Comparison of ENCODE assay signal across 29 cellular contexts in the genomic region with DNA sequence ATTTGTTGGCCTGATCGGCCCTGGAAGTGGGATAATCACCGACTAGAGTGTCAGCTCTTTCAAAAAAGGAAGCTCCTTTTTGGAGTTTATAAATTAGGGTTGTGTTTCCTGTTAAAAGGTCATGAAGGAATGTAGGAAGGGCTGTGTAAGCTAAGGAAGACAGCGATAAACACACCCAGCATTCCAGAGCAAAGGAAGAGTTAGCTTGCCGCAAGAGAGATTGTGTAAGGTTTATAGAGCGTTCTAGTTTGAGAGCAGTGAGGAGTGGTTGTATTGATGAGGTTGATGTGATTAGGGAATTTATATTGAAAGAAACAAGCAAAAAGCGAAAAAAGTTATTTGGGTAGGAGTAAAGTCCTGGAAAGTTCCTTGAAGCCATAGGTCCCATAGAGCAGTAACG.
"Had no signal": no experiment of that assay in that cellular context is flagged by ENCODE, and none has a peak within 500 bp of the region (broad histone marks: within the 10 kb centered on the region; RNA-seq: fewer than 3 reads in every experiment).

No MANE protein-coding gene starts in this region.

- ATAC-seq: activated CD4-positive, alpha-beta T cell treated with anti-CD3 and anti-CD28 coated beads for 36 hours; activated CD8-positive, alpha-beta memory T cell treated with anti-CD3 and anti-CD28 coated beads, Interleukin-2, amount 10 ng/mL, durations not matched to agents 7 days and 5 days; activated CD8-positive, alpha-beta T cell treated with anti-CD3 and anti-CD28 coated beads, Interleukin-2, amount 10 ng/mL, durations not matched to agents 7 days and 5 days; activated naive CD4-positive, alpha-beta T cell treated with anti-CD3 and anti-CD28 coated beads, Interleukin-2, amount 50 U/mL, for 72 hours; activated T-cell treated with anti-CD3 and anti-CD28 coated beads, Interleukin-2, amount 50 U/mL, for 72 hours; esophagus mucosa; foreskin keratinocyte; gastrocnemius medialis; heart left ventricle had no signal

- H3K27me3 ChIP-seq: brain microvascular endothelial cell, dorsolateral prefrontal cortex, gastrocnemius medialis, heart left ventricle had no signal

- H3K9me3 ChIP-seq: gastrocnemius medialis, heart left ventricle had no signal

- DNase-seq: activated CD4-positive, alpha-beta memory T cell treated with anti-CD3 and anti-CD28 coated beads for 36 hours; activated CD4-positive, alpha-beta T cell treated with anti-CD3 and anti-CD28 coated beads for 36 hours; activated CD4-positive, alpha-beta T cell treated with anti-CD3 and anti-CD28 coated beads, Interleukin-2, amount 10 ng/mL, durations not matched to agents 24 days and 14 days; activated CD4-positive, CD25-positive, alpha-beta regulatory T cell; activated CD4-positive, CD25-positive, alpha-beta regulatory T cell treated with anti-CD3 and anti-CD28 coated beads, Interleukin-2, amount 50 U/mL, for 72 hours; activated CD8-positive, alpha-beta memory T cell treated with anti-CD3 and anti-CD28 coated beads, Interleukin-2, amount 10 ng/mL, durations not matched to agents 7 days and 5 days; activated CD8-positive, alpha-beta memory T cell treated with anti-CD3 and anti-CD28 coated beads, Interleukin-2, amount 50 U/mL, for 48 hours; activated CD8-positive, alpha-beta T cell treated with anti-CD3 and anti-CD28 coated beads, Interleukin-2, amount 10 ng/mL, durations not matched to agents 7 days and 5 days; activated gamma-delta T cell; activated naive CD4-positive, alpha-beta T cell; activated naive CD4-positive, alpha-beta T cell treated with anti-CD3 and anti-CD28 coated beads, Interleukin-2, amount 10 ng/mL, durations not matched to agents 7 days and 5 days; activated naive CD8-positive, alpha-beta T cell treated with anti-CD3 and anti-CD28 coated beads, Interleukin-2, amount 10 ng/mL, durations not matched to agents 7 days and 5 days; activated T-cell treated with anti-CD3 and anti-CD28 coated beads for 4 hours; activated T-cell treated with anti-CD3 and anti-CD28 coated beads, Interleukin-2, amount 50 U/mL, for 24 hours; activated T-cell treated with anti-CD3 and anti-CD28 coated beads, Interleukin-2, amount 50 U/mL, for 72 hours; amniotic stem cell; anterior cingulate cortex; brain microvascular endothelial cell; dorsolateral prefrontal cortex; effector memory CD4-positive, alpha-beta T cell; endodermal cell; foreskin keratinocyte; gastrocnemius medialis; glutamatergic neuron; heart left ventricle; T-helper 2 cell had no signal

- H3K4me3 ChIP-seq: coronary artery, dorsolateral prefrontal cortex, gastrocnemius medialis, heart left ventricle had no signal

- H3K4me1 ChIP-seq: foreskin keratinocyte had no signal

- H3K27ac ChIP-seq: brain microvascular endothelial cell, coronary artery, dorsolateral prefrontal cortex, foreskin keratinocyte, gastrocnemius medialis, heart left ventricle had no signal

- H3K36me3 ChIP-seq: brain microvascular endothelial cell, gastrocnemius medialis, heart left ventricle had no signal
